8 cellular contexts compared by ENCODE assay signal in the genomic region with DNA sequence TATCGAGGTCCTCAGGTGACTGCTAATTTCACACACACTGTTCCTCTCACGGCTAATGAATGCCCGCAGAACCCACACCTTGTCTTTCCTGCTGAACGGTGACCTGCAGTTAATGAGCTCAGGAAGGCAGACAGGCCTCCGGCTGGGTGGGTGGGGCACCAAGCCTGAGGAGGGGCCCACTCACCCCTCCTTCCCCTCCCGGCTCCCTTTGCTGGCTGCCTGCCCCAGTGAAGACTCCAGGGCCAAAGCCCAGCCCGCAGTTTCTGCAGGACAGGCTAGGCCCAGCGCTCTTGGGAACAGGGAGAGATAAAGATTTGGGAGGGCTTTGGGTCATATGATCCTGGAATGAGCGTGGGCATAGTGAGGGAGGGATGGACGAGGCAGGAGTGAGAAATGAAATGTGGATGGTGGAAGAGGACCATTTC. TPM values are rescaled to one million over a fixed set of nuclear protein-coding genes. Genes with fewer than 3 reads are reported as not detected.
A peak's percentile ranks its signal among the peaks of the same experiment; 100 is the strongest.
DNase-seq lines count a peak whose midpoint lies in the region; ATAC-seq and TF ChIP-seq lines count a peak whose summit lies in the region.

No MANE protein-coding gene starts in this region.

- DNase-seq in DMS79 (lab: John Stamatoyannopoulos, UW) (peak; percentile 90), NCI-H226 (peak; percentile 25), osteoblast (ENCODE audit: insufficient read length, low spot score, missing footprints) (peak; percentile 94)
- no peak for DNase-seq in activated naive CD8-positive, alpha-beta T cell treated with anti-CD3 and anti-CD28 coated beads, Interleukin-2, amount 50 U/mL, for 24 hours
- DNase-seq in stimulated activated effector memory CD8-positive, alpha-beta T cell treated with anti-CD3 and anti-CD28 coated beads, Interleukin-12 subunit alpha, Interleukin-12 subunit beta, amount 100 ng/mL, for 72 hours (ENCODE audit: low spot score in 2 of 2), result no peak

- no peak overlapping the region for H3K27ac Mint-ChIP-seq in activated naive CD8-positive, alpha-beta T cell treated with anti-CD3 and anti-CD28 coated beads, Interleukin-2, amount 50 U/mL, for 24 hours
- no peak overlapping the region for H3K27ac Mint-ChIP-seq in stimulated activated effector memory CD8-positive, alpha-beta T cell treated with anti-CD3 and anti-CD28 coated beads, Interleukin-12 subunit alpha, Interleukin-12 subunit beta, amount 100 ng/mL, for 72 hours

- H4K20me1 ChIP-seq in osteoblast (ENCODE audit: insufficient read depth, low read length), result peaks cover 4% of the 10 kb centered on the region

- no peak overlapping the region for H2AFZ ChIP-seq in osteoblast (ENCODE audit: low read length)

- no peak overlapping the region for H3K4me3 ChIP-seq in osteoblast (ENCODE audit: insufficient read depth, low read length)

- H3K4me1 Mint-ChIP-seq in activated naive CD8-positive, alpha-beta T cell treated with anti-CD3 and anti-CD28 coated beads, Interleukin-2, amount 50 U/mL, for 24 hours, result peaks cover 8% of the 10 kb centered on the region
- H3K4me1 Mint-ChIP-seq in stimulated activated effector memory CD8-positive, alpha-beta T cell treated with anti-CD3 and anti-CD28 coated beads, Interleukin-12 subunit alpha, Interleukin-12 subunit beta, amount 100 ng/mL, for 72 hours, result peaks cover 12% of the 10 kb centered on the region

- H3K27me3 ChIP-seq in osteoblast (ENCODE audit: insufficient read depth, low read length), result peaks cover 17% of the 10 kb centered on the region

- no peak overlapping the region for H3K4me3 Mint-ChIP-seq in activated naive CD8-positive, alpha-beta T cell treated with anti-CD3 and anti-CD28 coated beads, Interleukin-2, amount 50 U/mL, for 24 hours
- H3K4me3 Mint-ChIP-seq in stimulated activated effector memory CD8-positive, alpha-beta T cell treated with anti-CD3 and anti-CD28 coated beads, Interleukin-12 subunit alpha, Interleukin-12 subunit beta, amount 100 ng/mL, for 72 hours, result no peak overlapping the region

- no peaks in the 10 kb centered on the region for H3K36me3 Mint-ChIP-seq in activated naive CD8-positive, alpha-beta T cell treated with anti-CD3 and anti-CD28 coated beads, Interleukin-2, amount 50 U/mL, for 24 hours (ENCODE audit: low read depth)
- no peaks in the 10 kb centered on the region for H3K36me3 Mint-ChIP-seq in stimulated activated effector memory CD8-positive, alpha-beta T cell treated with anti-CD3 and anti-CD28 coated beads, Interleukin-12 subunit alpha, Interleukin-12 subunit beta, amount 100 ng/mL, for 72 hours

- H3K27me3 Mint-ChIP-seq in activated naive CD8-positive, alpha-beta T cell treated with anti-CD3 and anti-CD28 coated beads, Interleukin-2, amount 50 U/mL, for 24 hours, result peaks cover 36% of the 10 kb centered on the region

- H3K4me2 ChIP-seq in osteoblast (ENCODE audit: insufficient read depth, low read length), result no peak overlapping the region

- H3K9me3 ChIP-seq in osteoblast (ENCODE audit: low read depth, low read length), result no peaks in the 10 kb centered on the region

- no peak for TF ChIP-seq CTCF in osteoblast (IDR thresholded peaks at IDR 0.05; ENCODE audit: extremely low read depth, low read depth, low read length)

- no peaks in the 10 kb centered on the region for H3K9me3 Mint-ChIP-seq in activated naive CD8-positive, alpha-beta T cell treated with anti-CD3 and anti-CD28 coated beads, Interleukin-2, amount 50 U/mL, for 24 hours
- no peaks in the 10 kb centered on the region for H3K9me3 Mint-ChIP-seq in stimulated activated effector memory CD8-positive, alpha-beta T cell treated with anti-CD3 and anti-CD28 coated beads, Interleukin-12 subunit alpha, Interleukin-12 subunit beta, amount 100 ng/mL, for 72 hours

- H3K27ac ChIP-seq in osteoblast (ENCODE audit: low read depth, low read length), result no peak overlapping the region

- peaks cover 8% of the 10 kb centered on the region for H3K4me1 ChIP-seq in osteoblast (ENCODE audit: insufficient read depth, low read length)

- H3K36me3 ChIP-seq in osteoblast (ENCODE audit: insufficient read depth, low read length), result no peaks in the 10 kb centered on the region

- H3K79me2 ChIP-seq in osteoblast (ENCODE audit: insufficient read depth, low read length), result no peaks in the 10 kb centered on the region

- ATAC-seq in esophagus mucosa (peak; percentile 54), HG03521 (IDR thresholded peaks at IDR 0.05; ENCODE audit: unreplicated experiment) (no peak), HG02870 (IDR thresholded peaks at IDR 0.05; ENCODE audit: unreplicated experiment) (no peak)
- no peak for ATAC-seq in activated naive CD8-positive, alpha-beta T cell treated with anti-CD3 and anti-CD28 coated beads, Interleukin-2, amount 50 U/mL, for 24 hours
- ATAC-seq in stimulated activated effector memory CD8-positive, alpha-beta T cell treated with anti-CD3 and anti-CD28 coated beads, Interleukin-12 subunit alpha, Interleukin-12 subunit beta, amount 100 ng/mL, for 72 hours, result no peak

RNA-seq across cellular contexts. Expression of a gene that starts 26.4 kb away (rescaled TPM):
- total RNA-seq in esophagus mucosa, result not detected
- total RNA-seq in osteoblast, result not detected in 2 replicates

Comparison
In these comparisons a context has a peak if more than half of its experiments do, and no peak if none do; other contexts are left out.
1. DNase-seq: peak in DMS79 (single experiment), NCI-H226 (single experiment) and osteoblast (single experiment); none in activated naive CD8-positive, alpha-beta T cell treated with anti-CD3 and anti-CD28 coated beads, Interleukin-2, amount 50 U/mL, for 24 hours (single experiment) and stimulated activated effector memory CD8-positive, alpha-beta T cell treated with anti-CD3 and anti-CD28 coated beads, Interleukin-12 subunit alpha, Interleukin-12 subunit beta, amount 100 ng/mL, for 72 hours (0 of 2).